ENCODE assay signal across 2 cellular contexts in the genomic region with DNA sequence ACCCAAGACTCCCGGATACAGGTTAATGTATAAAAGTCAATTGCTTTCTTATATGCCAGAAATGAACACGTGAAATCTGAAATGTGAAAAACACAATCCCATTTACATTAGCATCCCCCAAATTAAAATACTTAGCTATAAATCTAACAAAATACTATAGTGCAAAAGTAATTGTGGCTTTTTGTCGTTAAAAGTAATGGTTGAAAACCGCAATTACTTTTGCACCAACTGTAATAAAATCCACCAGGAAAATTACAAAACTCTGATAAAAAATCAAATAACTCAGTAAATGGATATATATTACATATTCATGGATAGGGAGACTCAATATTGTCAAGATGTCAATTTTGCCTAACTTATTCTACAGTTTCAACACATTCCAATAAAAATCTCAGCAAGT.
TF ChIP-seq lines count a peak whose summit lies in the region.

No MANE protein-coding gene starts in this region.

TF ChIP-seq in HepG2, 621 proteins besides CTCF, POLR2A, EP300 and RAD21:
- no peak for TF ChIP-seq ZNF781 (CRISPR knock-in tag; IDR thresholded peaks at IDR 0.05; ENCODE audit: borderline replicate concordance, not compliant biosample characterization)
- TF ChIP-seq, protein P1, sequence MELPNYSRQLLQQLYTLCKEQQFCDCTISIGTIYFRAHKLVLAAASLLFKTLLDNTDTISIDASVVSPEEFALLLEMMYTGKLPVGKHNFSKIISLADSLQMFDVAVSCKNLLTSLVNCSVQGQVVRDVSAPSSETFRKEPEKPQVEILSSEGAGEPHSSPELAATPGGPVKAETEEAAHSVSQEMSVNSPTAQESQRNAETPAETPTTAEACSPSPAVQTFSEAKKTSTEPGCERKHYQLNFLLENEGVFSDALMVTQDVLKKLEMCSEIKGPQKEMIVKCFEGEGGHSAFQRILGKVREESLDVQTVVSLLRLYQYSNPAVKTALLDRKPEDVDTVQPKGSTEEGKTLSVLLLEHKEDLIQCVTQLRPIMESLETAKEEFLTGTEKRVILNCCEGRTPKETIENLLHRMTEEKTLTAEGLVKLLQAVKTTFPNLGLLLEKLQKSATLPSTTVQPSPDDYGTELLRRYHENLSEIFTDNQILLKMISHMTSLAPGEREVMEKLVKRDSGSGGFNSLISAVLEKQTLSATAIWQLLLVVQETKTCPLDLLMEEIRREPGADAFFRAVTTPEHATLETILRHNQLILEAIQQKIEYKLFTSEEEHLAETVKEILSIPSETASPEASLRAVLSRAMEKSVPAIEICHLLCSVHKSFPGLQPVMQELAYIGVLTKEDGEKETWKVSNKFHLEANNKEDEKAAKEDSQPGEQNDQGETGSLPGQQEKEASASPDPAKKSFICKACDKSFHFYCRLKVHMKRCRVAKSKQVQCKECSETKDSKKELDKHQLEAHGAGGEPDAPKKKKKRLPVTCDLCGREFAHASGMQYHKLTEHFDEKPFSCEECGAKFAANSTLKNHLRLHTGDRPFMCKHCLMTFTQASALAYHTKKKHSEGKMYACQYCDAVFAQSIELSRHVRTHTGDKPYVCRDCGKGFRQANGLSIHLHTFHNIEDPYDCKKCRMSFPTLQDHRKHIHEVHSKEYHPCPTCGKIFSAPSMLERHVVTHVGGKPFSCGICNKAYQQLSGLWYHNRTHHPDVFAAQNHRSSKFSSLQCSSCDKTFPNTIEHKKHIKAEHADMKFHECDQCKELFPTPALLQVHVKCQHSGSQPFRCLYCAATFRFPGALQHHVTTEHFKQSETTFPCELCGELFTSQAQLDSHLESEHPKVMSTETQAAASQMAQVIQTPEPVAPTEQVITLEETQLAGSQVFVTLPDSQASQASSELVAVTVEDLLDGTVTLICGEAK (IDR thresholded peaks at IDR 0.05) = peak; percentile 83
- TF ChIP-seq, protein P1 (CRISPR knock-in tag; IDR thresholded peaks at IDR 0.05) = no peak
- TF ChIP-seq ZNF33A (CRISPR knock-in tag; IDR thresholded peaks at IDR 0.05; ENCODE audit: borderline replicate concordance) = no peak
- TF ChIP-seq ZBTB1 (CRISPR knock-in tag; IDR thresholded peaks at IDR 0.05; ENCODE audit: borderline replicate concordance) = no peak
- TF ChIP-seq RELA (CRISPR knock-in tag; IDR thresholded peaks at IDR 0.05) = no peak
- no peak for TF ChIP-seq MBD4 (IDR thresholded peaks at IDR 0.05; ENCODE audit: borderline replicate concordance, low read length)
- no peak for TF ChIP-seq RBM22 (optimal IDR thresholded peaks at IDR 0.05; ENCODE audit: low read length)
- TF ChIP-seq, protein P2, sequence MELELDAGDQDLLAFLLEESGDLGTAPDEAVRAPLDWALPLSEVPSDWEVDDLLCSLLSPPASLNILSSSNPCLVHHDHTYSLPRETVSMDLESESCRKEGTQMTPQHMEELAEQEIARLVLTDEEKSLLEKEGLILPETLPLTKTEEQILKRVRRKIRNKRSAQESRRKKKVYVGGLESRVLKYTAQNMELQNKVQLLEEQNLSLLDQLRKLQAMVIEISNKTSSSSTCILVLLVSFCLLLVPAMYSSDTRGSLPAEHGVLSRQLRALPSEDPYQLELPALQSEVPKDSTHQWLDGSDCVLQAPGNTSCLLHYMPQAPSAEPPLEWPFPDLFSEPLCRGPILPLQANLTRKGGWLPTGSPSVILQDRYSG (CRISPR knock-in tag; IDR thresholded peaks at IDR 0.05) = no peak
- no peak for TF ChIP-seq CC2D1A (CRISPR knock-in tag; IDR thresholded peaks at IDR 0.05)

TF ChIP-seq in HEK293T, 16 proteins besides CTCF, POLR2A, EP300 and RAD21:
- no peak for TF ChIP-seq ZNF384 (IDR thresholded peaks at IDR 0.05)
- no peak for TF ChIP-seq TARDBP (IDR thresholded peaks at IDR 0.05)
- no peak for TF ChIP-seq SUZ12 (IDR thresholded peaks at IDR 0.05)
- no peak for TF ChIP-seq BHLHE40 (IDR thresholded peaks at IDR 0.05; ENCODE audit: borderline replicate concordance)
- TF ChIP-seq FOXA1 (IDR thresholded peaks at IDR 0.05) = no peak
- TF ChIP-seq ELF4 (IDR thresholded peaks at IDR 0.05) = peak; percentile 53; the same call in 1 of the 2 replicates
- no peak for TF ChIP-seq HDGF (IDR thresholded peaks at IDR 0.05; ENCODE audit: borderline replicate concordance)
TF ChIP-seq in HEK293T: peak in this region for 1.
